Comparison of ENCODE assay signal across 3 cellular contexts in the genomic region with DNA sequence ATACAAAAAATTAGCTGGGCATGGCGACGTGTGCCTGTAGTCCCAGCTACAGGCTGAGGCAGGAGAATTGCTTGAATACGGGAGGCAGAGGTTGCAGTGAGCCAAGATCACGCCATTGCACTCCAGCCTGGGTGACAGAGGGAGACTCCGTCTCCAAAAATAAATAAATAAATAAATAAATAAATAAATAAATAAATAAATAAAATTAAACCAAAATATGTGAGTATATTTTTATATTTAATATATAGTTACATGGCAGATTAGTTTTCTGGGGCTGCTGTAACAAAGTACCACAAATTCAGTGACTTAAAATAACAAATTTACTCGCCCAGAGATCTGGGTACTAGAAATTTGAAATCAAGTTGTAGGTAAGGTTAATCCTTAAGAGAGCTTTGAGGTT.
DNase-seq lines count a peak whose midpoint lies in the region; ATAC-seq, FAIRE-seq and TF ChIP-seq lines count a peak whose summit lies in the region.
"Not testable (repeated sequence)": the region's sequence is repeated elsewhere in the genome, so short reads cannot be mapped to it uniquely, and the experiment has no call there.

No MANE protein-coding gene starts in this region.

- not testable (repeated sequence) for ATAC-seq in A549, WTC11

- TF ChIP-seq RAD21 in A549 (conservative IDR thresholded peaks at IDR 0.05 in 1 of 2, IDR thresholded peaks at IDR 0.05 in 1 of 2), result not testable (repeated sequence)

- not testable (repeated sequence) for H3K36me3 ChIP-seq in HEK293 (ENCODE audit: control insufficient read depth in 2 of 2, insufficient read depth in 1 of 2, low read length in 2 of 2)

- not testable (repeated sequence) for H3K4me1 ChIP-seq in A549; HEK293 (ENCODE audit: control insufficient read depth, insufficient read depth, low read length)

- FAIRE-seq in A549 (lab: Jason Lieb, UNC), result not testable (repeated sequence)

- not testable (repeated sequence) for H3K27ac Mint-ChIP-seq in WTC11

- not testable (repeated sequence) for H3K4me3 ChIP-seq in A549; HEK293 (ENCODE audit: low read depth, low read length)

- not testable (repeated sequence) for TF ChIP-seq POLR2A in A549 (IDR thresholded peaks at IDR 0.05; ENCODE audit: low read length)

- H3K36me3 Mint-ChIP-seq in WTC11, result not testable (repeated sequence)

- CTCF ChIA-PET in A549 (lab: Yijun Ruan, JAX); HEK293 (lab: Yijun Ruan, JAX); WTC11 (lab: Charles Lee): not testable (repeated sequence)

- TF ChIP-seq EP300 in A549 (IDR thresholded peaks at IDR 0.05), result not testable (repeated sequence)

- not testable (repeated sequence) for H3K9me3 Mint-ChIP-seq in WTC11

- DNase-seq in A549 (ENCODE audit: low read depth in 1 of 2, low spot score in 1 of 2); WTC11 (ENCODE audit: low spot score): not testable (repeated sequence)

- WGBS in A549 (ENCODE audit: missing lambda C conversion rate), result 76% methylated on average over 6 of the region's 6 CpGs

- H3K4me2 ChIP-seq in A549, result not testable (repeated sequence)

- H3K4me1 Mint-ChIP-seq in WTC11, result not testable (repeated sequence)

- not testable (repeated sequence) for H3K27me3 Mint-ChIP-seq in WTC11 (ENCODE audit: low read depth)

- not testable (repeated sequence) for H3K27ac ChIP-seq in A549; HEK293 (ENCODE audit: extremely low read depth, low read depth, low read length)

- H3K4me3 Mint-ChIP-seq in WTC11, result not testable (repeated sequence)

- H3K9me3 ChIP-seq in A549; HEK293 (ENCODE audit: control insufficient read depth, insufficient read depth, low read depth, low read length): not testable (repeated sequence)

- POLR2A ChIA-PET in A549 (lab: Yijun Ruan, JAX); HEK293 (lab: Yijun Ruan, JAX); WTC11 (lab: Charles Lee): not testable (repeated sequence)

- TF ChIP-seq CTCF in A549 (IDR thresholded peaks at IDR 0.05); HEK293 (tag by site-specific recombination; IDR thresholded peaks at IDR 0.05); WTC11 (IDR thresholded peaks at IDR 0.05): not testable (repeated sequence)

TF ChIP-seq in A549, 52 proteins besides CTCF, POLR2A, EP300 and RAD21:
- TF ChIP-seq ZC3H11A (IDR thresholded peaks at IDR 0.05), result peak; percentile 39

TF ChIP-seq in HEK293, 187 proteins besides CTCF, POLR2A, EP300 and RAD21:
- TF ChIP-seq ZNF555 (tag by site-specific recombination; conservative IDR thresholded peaks at IDR 0.05) (peak; percentile 34; the same call in 1 of the 2 replicates), ZNF623 (tag by site-specific recombination; IDR thresholded peaks at IDR 0.05) (peak; percentile 45), ZNF426 (tag by site-specific recombination; IDR thresholded peaks at IDR 0.05) (peak; percentile 53), ZNF140 (tag by site-specific recombination; IDR thresholded peaks at IDR 0.05) (peak; percentile 31; the same call in 1 of the 2 replicates), ZBTB11 (tag by site-specific recombination; conservative IDR thresholded peaks at IDR 0.05; ENCODE audit: low read depth) (peak; percentile 60), ZNF394 (tag by site-specific recombination; IDR thresholded peaks at IDR 0.05; ENCODE audit: borderline replicate concordance) (peak; percentile 63; the same call in 1 of the 2 replicates)

TF ChIP-seq in WTC11, 78 proteins besides CTCF, POLR2A, EP300 and RAD21:
- peak; percentile 82 for TF ChIP-seq HMGA2 (CRISPR knock-in tag; IDR thresholded peaks at IDR 0.05)
